Comparison of ENCODE assay signal across 23 cellular contexts in the genomic region with DNA sequence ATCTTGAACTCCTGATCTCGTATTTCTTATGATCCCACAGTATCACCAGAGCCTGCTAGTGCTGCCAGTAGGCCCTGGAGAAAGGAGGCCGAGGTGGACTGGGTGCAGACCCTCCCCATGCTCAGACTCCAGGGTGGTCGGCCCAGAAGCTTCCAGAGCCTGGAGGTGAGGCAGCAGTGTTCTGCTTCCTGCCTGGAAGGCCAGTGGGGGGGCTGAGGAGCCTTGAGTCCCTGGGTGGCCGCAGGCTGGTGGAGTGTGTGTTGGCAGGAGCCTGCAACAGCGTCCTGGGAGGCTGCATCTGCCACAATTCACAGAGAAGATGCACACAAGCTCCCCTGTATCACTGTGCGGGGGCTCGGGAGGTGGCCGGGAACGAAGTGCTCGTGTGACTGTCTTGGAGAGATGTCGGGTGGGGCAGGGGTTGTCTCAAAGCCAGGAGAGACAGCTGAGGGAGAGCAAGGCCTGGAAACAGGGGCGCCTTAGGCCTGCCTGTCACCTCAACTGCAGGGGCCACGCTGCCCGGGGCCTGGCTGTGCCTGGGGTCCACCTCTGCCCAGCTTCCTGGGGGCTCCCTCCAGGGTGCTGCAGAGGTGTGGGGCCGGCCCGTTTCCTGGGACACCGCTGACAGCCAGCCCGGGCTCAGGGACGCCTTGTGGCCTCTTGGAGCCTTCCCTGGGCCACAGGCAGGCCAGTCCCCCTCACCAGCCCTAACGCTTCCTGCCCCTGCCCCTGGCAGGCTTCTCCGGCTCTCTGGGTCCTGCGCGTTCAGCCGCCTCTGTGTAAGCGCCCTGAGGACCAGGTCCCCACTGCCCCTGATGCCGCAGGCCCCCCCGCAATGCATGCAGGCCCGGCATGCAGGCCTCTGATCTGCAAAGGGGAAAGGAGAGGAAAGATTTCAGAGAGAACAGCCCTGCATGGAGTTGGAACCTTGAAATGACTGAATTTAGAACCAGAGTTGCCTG. TPM values are rescaled to one million over a fixed set of nuclear protein-coding genes. Genes with fewer than 3 reads are reported as not detected.
"Had no signal": no experiment of that assay in that cellular context is flagged by ENCODE, and none has a peak within 500 bp of the region (broad histone marks: within the 10 kb centered on the region; RNA-seq: fewer than 3 reads in every experiment).

No MANE protein-coding gene starts in this region.

- H3K9me3 Mint-ChIP-seq: stimulated activated naive CD8-positive, alpha-beta T cell treated with anti-CD3 and anti-CD28 coated beads, Interleukin-15, Interleukin-2, amounts not matched to agents 100 ng/mL and 50 ng/mL, for 24 hours had no signal

- H3K27me3 ChIP-seq: gastrocnemius medialis, sigmoid colon, testis, tibial nerve had no signal

- H3K4me1 ChIP-seq: left ventricle myocardium inferior, sigmoid colon, tibial nerve had no signal

- H3K9me3 ChIP-seq: gastrocnemius medialis, sigmoid colon, testis had no signal

- H3K27ac ChIP-seq: coronary artery, gastrocnemius medialis, left ventricle myocardium inferior, sigmoid colon, skin epidermis, testis, tibial nerve had no signal

- H3K36me3 ChIP-seq: gastrocnemius medialis, left ventricle myocardium inferior, sigmoid colon, tibial nerve had no signal

- H3K27me3 Mint-ChIP-seq: stimulated activated naive CD8-positive, alpha-beta T cell treated with anti-CD3 and anti-CD28 coated beads, Interleukin-15, Interleukin-2, amounts not matched to agents 100 ng/mL and 50 ng/mL, for 24 hours had no signal

- H3K4me3 ChIP-seq: coronary artery, gastrocnemius medialis, left ventricle myocardium inferior, lung, sigmoid colon, skin epidermis, testis, tibial nerve had no signal

- ATAC-seq: gastrocnemius medialis had no signal

- H3K4me3 Mint-ChIP-seq: endodermal cell; nephron; stimulated activated naive CD8-positive, alpha-beta T cell treated with anti-CD3 and anti-CD28 coated beads, Interleukin-15, Interleukin-2, amounts not matched to agents 100 ng/mL and 50 ng/mL, for 24 hours had no signal

- H3K4me1 Mint-ChIP-seq: endodermal cell, naive B cell had no signal

- H3K27ac Mint-ChIP-seq: nephron; stimulated activated naive CD8-positive, alpha-beta T cell treated with anti-CD3 and anti-CD28 coated beads, Interleukin-15, Interleukin-2, amounts not matched to agents 100 ng/mL and 50 ng/mL, for 24 hours had no signal

- DNase-seq: caudate nucleus; effector CD4-positive, alpha-beta T cell; endodermal cell; gastrocnemius medialis; islet precursor cell; left ventricle myocardium inferior; mesendoderm; naive B cell; sigmoid colon; stimulated activated CD4-positive, alpha-beta T cell treated with anti-CD3 and anti-CD28 coated beads, Interleukin-2, amount 100 ng/mL, for 24 hours had no signal

RNA-seq across cellular contexts. Expression of a gene that starts 24.2 kb away (rescaled TPM):
- total RNA-seq: dermis microvascular lymphatic vessel endothelial cell, endodermal cell, fibroblast of lung, gastrocnemius medialis, left ventricle myocardium inferior, pulmonary artery endothelial cell, sigmoid colon, subcutaneous adipose tissue, tibial nerve had no signal
- polyA plus RNA-seq: esophagus, fibroblast of lung, urinary bladder had no signal
